15 cellular contexts compared by ENCODE assay signal in genomic region chr1:64536217-64536835, GRCh38.
DNase-seq lines count a peak whose midpoint lies in the region; ATAC-seq and TF ChIP-seq lines count a peak whose summit lies in the region.
"Had no signal": no experiment of that assay in that cellular context is flagged by ENCODE, and none has a peak within 500 bp of the region (broad histone marks: within the 10 kb centered on the region; RNA-seq: fewer than 3 reads in every experiment).

No MANE protein-coding gene starts in this region.

- CTCF ChIA-PET in CD8-positive, alpha-beta memory T cell (lab: Charles Lee): no interaction called here

- H3K9me3 ChIP-seq in right cardiac atrium (ENCODE audit: control insufficient read depth, low read length) (no peaks in the 10 kb centered on the region), adipocyte (ENCODE audit: control insufficient read depth, low read length) (no peaks in the 10 kb centered on the region), lower lobe of right lung (no peaks in the 10 kb centered on the region)
- H3K9me3 ChIP-seq in effector memory CD4-positive, alpha-beta T cell (ENCODE audit: control insufficient read depth, low read length): no peaks in the 10 kb centered on the region
- no peaks in the 10 kb centered on the region for H3K9me3 ChIP-seq in CD8-positive, alpha-beta memory T cell (ENCODE audit: low read length)
- H3K9me3 ChIP-seq: ovary had no signal

- POLR2A ChIA-PET in CD8-positive, alpha-beta memory T cell (lab: Charles Lee): no interaction called here

- H3K27me3 ChIP-seq in right cardiac atrium (ENCODE audit: control insufficient read depth, insufficient read depth): no peaks in the 10 kb centered on the region
- H3K27me3 ChIP-seq in adipocyte (replicated peaks; ENCODE audit: control insufficient read depth, insufficient read depth, low read length): no peaks in the 10 kb centered on the region
- no peaks in the 10 kb centered on the region for H3K27me3 ChIP-seq in lower lobe of right lung (ENCODE audit: low read depth)
- no peaks in the 10 kb centered on the region for H3K27me3 ChIP-seq in effector memory CD4-positive, alpha-beta T cell (replicated peaks; ENCODE audit: control insufficient read depth, insufficient read depth, low read length, poor library complexity, severe bottlenecking)
- H3K27me3 ChIP-seq in CD8-positive, alpha-beta memory T cell (ENCODE audit: insufficient read depth, low read length, poor library complexity, severe bottlenecking): no peaks in the 10 kb centered on the region
- H3K27me3 ChIP-seq: ovary had no signal

- H3K36me3 ChIP-seq in adipocyte (ENCODE audit: control insufficient read depth, insufficient read depth, low read length, severe bottlenecking) (no peaks in the 10 kb centered on the region), lower lobe of right lung (no peaks in the 10 kb centered on the region)
- no peaks in the 10 kb centered on the region for H3K36me3 ChIP-seq in effector memory CD4-positive, alpha-beta T cell (ENCODE audit: control insufficient read depth, insufficient read depth, low read length)
- H3K36me3 ChIP-seq in CD8-positive, alpha-beta memory T cell (ENCODE audit: insufficient read depth, low read length): no peaks in the 10 kb centered on the region
- H3K36me3 ChIP-seq: ovary had no signal

- H3K4me1 ChIP-seq in right cardiac atrium (ENCODE audit: control insufficient read depth, insufficient read depth, low read length) (peaks cover 5% of the 10 kb centered on the region), adipocyte (ENCODE audit: control insufficient read depth, insufficient read depth, low read length) (peaks cover 33% of the 10 kb centered on the region), lower lobe of right lung (peaks cover 52% of the 10 kb centered on the region)
- peaks cover 6% of the 10 kb centered on the region for H3K4me1 ChIP-seq in effector memory CD4-positive, alpha-beta T cell (ENCODE audit: control insufficient read depth, insufficient read depth, low read length, poor library complexity, severe bottlenecking)
- peaks cover 25% of the 10 kb centered on the region for H3K4me1 ChIP-seq in CD8-positive, alpha-beta memory T cell (ENCODE audit: insufficient read depth, low read length)

- H3K27ac ChIP-seq in right cardiac atrium (ENCODE audit: low read length) (no peak overlapping the region), lower lobe of right lung (peak overlapping the region; percentile 57)
- H3K27ac ChIP-seq in effector memory CD4-positive, alpha-beta T cell (ENCODE audit: insufficient read depth, low read length, poor library complexity, severe bottlenecking): no peak overlapping the region
- no peak overlapping the region for H3K27ac ChIP-seq in CD8-positive, alpha-beta memory T cell (ENCODE audit: low read depth, low read length)
- H3K27ac ChIP-seq: ovary had no signal

- no peak overlapping the region for H3K9ac ChIP-seq in adipocyte (ENCODE audit: low read length)

- 42% methylated on average over 8 of the region's 8 CpGs for WGBS in right cardiac atrium

- H3K27ac Mint-ChIP-seq in CD8-positive, alpha-beta memory T cell: no peak overlapping the region
- H3K27ac Mint-ChIP-seq: activated CD4-positive, alpha-beta memory T cell treated with anti-CD3 and anti-CD28 coated beads for 36 hours; T-helper 2 cell treated with Interferon-gamma antibody and Interleukin-4, amounts not matched to agents 5 μg/mL and 100 μg/mL, for 36 hours had no signal

- peaks cover 0 to 8% (median 7%) of the 10 kb centered on the region in 3 donors for H3K4me1 Mint-ChIP-seq in CD8-positive, alpha-beta memory T cell

- intact Hi-C loops in right cardiac atrium (cut with DNase I): no loop called here
- intact Hi-C loops in cardiac septum (cut with DNase I): loop anchor here (5.0 kb wide), 2 partner anchors 34 to 64 kb away; partner anchors contain the start of gene CACHD1
- intact Hi-C loops in lower lobe of right lung (cut with DNase I): no loop called here

- peaks cover 0 to 8% (median 0%) of the 10 kb centered on the region in 5 donors for H3K9me3 Mint-ChIP-seq in CD8-positive, alpha-beta memory T cell
- H3K9me3 Mint-ChIP-seq: activated CD4-positive, alpha-beta memory T cell treated with anti-CD3 and anti-CD28 coated beads for 36 hours; T-helper 2 cell treated with Interferon-gamma antibody and Interleukin-4, amounts not matched to agents 5 μg/mL and 100 μg/mL, for 36 hours had no signal

- TF ChIP-seq CTCF in lower lobe of right lung (IDR thresholded peaks at IDR 0.05): no peak

- peak; percentile 54 to 61 for ATAC-seq in right cardiac atrium
- ATAC-seq in lower lobe of right lung: peak in 1 of 2 donors; percentile 18
- no peak for ATAC-seq in HG03280 (IDR thresholded peaks at IDR 0.05; ENCODE audit: unreplicated experiment)

- no peak overlapping the region for H3K4me3 Mint-ChIP-seq in CD8-positive, alpha-beta memory T cell
- H3K4me3 Mint-ChIP-seq: activated CD4-positive, alpha-beta memory T cell treated with anti-CD3 and anti-CD28 coated beads for 36 hours; T-helper 2 cell treated with Interferon-gamma antibody and Interleukin-4, amounts not matched to agents 5 μg/mL and 100 μg/mL, for 36 hours had no signal

- peaks cover 6 to 12% of the 10 kb centered on the region in 2 donors for H3K27me3 Mint-ChIP-seq in CD8-positive, alpha-beta memory T cell
- H3K27me3 Mint-ChIP-seq: activated CD4-positive, alpha-beta memory T cell treated with anti-CD3 and anti-CD28 coated beads for 36 hours had no signal

- no peak for DNase-seq in right cardiac atrium
- no peak for DNase-seq in cardiac septum (ENCODE audit: low spot score)
- DNase-seq in adipocyte (ENCODE audit: low read depth): no peak
- DNase-seq in lower lobe of right lung: no peak
- DNase-seq in effector memory CD4-positive, alpha-beta T cell: no peak
- no peak for DNase-seq in CD8-positive, alpha-beta memory T cell
- no peak for DNase-seq in stimulated activated CD4-positive, alpha-beta T cell treated with anti-CD3 and anti-CD28 coated beads, Interleukin-4, amount 100 ng/mL, for 4 hours
- DNase-seq: activated CD4-positive, alpha-beta memory T cell treated with anti-CD3 and anti-CD28 coated beads for 36 hours; activated naive CD4-positive, alpha-beta T cell treated with Interleukin-2 at 50 U/mL for 16 hours; foreskin fibroblast; MM.1S; OCI-M1; ovary had no signal

- H3K4me3 ChIP-seq in right cardiac atrium (ENCODE audit: low read length) (no peak overlapping the region), adipocyte (ENCODE audit: low read length) (peak overlapping the region; percentile 17), lower lobe of right lung (peak overlapping the region; percentile 4)
- H3K4me3 ChIP-seq in effector memory CD4-positive, alpha-beta T cell (ENCODE audit: insufficient read depth, low read depth, low read length, poor library complexity, severe bottlenecking): no peak overlapping the region
- H3K4me3 ChIP-seq in CD8-positive, alpha-beta memory T cell (ENCODE audit: low read length): no peak overlapping the region
- H3K4me3 ChIP-seq: ovary had no signal

- H3K36me3 Mint-ChIP-seq in CD8-positive, alpha-beta memory T cell: no peaks in the 10 kb centered on the region
- H3K36me3 Mint-ChIP-seq: activated CD4-positive, alpha-beta memory T cell treated with anti-CD3 and anti-CD28 coated beads for 36 hours had no signal

Comparison
In these comparisons a context has a peak if more than half of its experiments do, and no peak if none do; other contexts are left out.
1. H3K4me3 ChIP-seq: peak in adipocyte (single experiment) and lower lobe of right lung (single experiment); none in right cardiac atrium (single experiment), effector memory CD4-positive, alpha-beta T cell (single experiment) and CD8-positive, alpha-beta memory T cell (single experiment).